27 cellular contexts compared by ENCODE assay signal in the genomic region with DNA sequence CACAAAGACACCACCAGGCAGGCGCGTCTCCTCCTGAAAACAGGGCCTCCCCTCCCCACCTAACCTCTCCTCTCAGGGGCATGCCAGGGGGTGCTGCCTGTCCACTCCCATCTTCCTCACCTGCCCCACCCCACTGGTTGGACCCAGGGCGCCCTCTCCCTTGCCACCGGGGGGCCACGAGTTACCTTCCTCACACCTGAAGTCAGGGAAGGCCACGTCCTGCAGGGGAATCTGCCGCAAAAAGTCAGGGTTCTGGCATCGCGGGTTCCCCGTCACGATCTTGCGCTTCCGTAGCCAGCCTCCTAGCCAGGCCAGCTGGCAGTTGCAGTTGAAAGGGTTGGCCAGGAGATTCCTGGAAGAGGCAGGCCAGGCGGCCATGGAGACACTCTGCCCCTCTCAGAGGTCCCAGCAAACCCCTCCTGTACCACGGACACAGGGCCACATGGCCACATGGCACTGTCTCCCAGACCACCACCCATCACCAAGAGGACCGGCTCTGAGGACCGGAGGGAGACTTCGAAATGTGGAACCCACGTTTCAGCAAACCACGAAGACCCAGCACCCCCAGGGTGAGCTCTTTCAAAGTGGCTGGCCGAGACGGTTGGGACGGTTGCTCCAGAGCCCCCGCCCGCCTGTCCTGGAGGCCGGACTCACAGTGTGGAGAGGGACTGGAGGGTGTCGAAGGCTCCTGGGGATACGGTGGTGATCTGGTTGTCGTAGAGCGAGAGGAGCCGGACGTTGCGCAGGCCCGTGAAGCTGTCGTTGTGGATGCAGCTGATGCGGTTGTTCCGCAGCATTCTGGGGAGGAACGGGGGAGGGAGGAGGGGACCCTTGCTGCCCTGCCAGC.
A peak's percentile ranks its signal among the peaks of the same experiment; 100 is the strongest.
DNase-seq lines count a peak whose midpoint lies in the region; ATAC-seq, FAIRE-seq and TF ChIP-seq lines count a peak whose summit lies in the region.
"Had no signal": no experiment of that assay in that cellular context is flagged by ENCODE, and none has a peak within 500 bp of the region (broad histone marks: within the 10 kb centered on the region; RNA-seq: fewer than 3 reads in every experiment).

No MANE protein-coding gene starts in this region.

- no peak for FAIRE-seq in H1 (lab: Jason Lieb, UNC)
- FAIRE-seq: A549, D721Med, GM12878, GM19239 had no signal

- no peak overlapping the region for H3K56ac ChIP-seq in H1 (replicated peaks; ENCODE audit: insufficient read length, low read depth, low read length)

- H4K91ac ChIP-seq in H1 (replicated peaks; ENCODE audit: insufficient read length, low read length): no peak overlapping the region

- H3K27ac ChIP-seq in GM23338 (ENCODE audit: low read depth) (no peak overlapping the region), H1 (ENCODE audit: low read depth, low read length) (no peak overlapping the region), osteoblast (ENCODE audit: low read depth, low read length) (no peak overlapping the region)
- H3K27ac ChIP-seq: A549; BLaER1 treated with 17β-estradiol and CSF1 and Interleukin-3, amounts not matched to agents 10 nM and 100 nM had no signal

- no peak overlapping the region for H2BK5ac ChIP-seq in H1 (ENCODE audit: low read depth, low read length)

- no peak overlapping the region for H2BK120ac ChIP-seq in H1 (replicated peaks; ENCODE audit: low read depth, low read length)

- H2BK20ac ChIP-seq in H1 (ENCODE audit: low read length): no peak overlapping the region

- H2AFZ ChIP-seq in GM23338 (0 out of 2 replicates have a peak overlapping the region, but pooled peaks have one; percentile 38), H1 (ENCODE audit: low read length) (no peak overlapping the region), osteoblast (ENCODE audit: low read length) (no peak overlapping the region)

- no peaks in the 10 kb centered on the region for H3F3A ChIP-seq in GM23338 (replicated peaks; ENCODE audit: low read depth)

- POLR2A ChIA-PET in activated naive CD8-positive, alpha-beta T cell treated with anti-CD3 and anti-CD28 coated beads, Interleukin-2, amount 10 ng/mL, durations not matched to agents 7 days and 5 days (lab: Charles Lee): no interaction called here
- POLR2A ChIA-PET in H1 (lab: Charles Lee; ENCODE audit: partially characterized antibody): no interaction called here

- H3K4ac ChIP-seq in H1 (replicated peaks; ENCODE audit: insufficient read length, low read depth, low read length): no peak overlapping the region

- no peak overlapping the region for H3K4me3 ChIP-seq in GM23338
- no peak overlapping the region for H3K4me3 ChIP-seq in H1 (ENCODE audit: extremely low read depth in 1 of 4, insufficient read depth in 2 of 4, low read depth in 3 of 4, low read length in 4 of 4)
- no peak overlapping the region for H3K4me3 ChIP-seq in osteoblast (ENCODE audit: insufficient read depth, low read length)
- H3K4me3 ChIP-seq: A549; BLaER1 treated with 17β-estradiol and CSF1 and Interleukin-3, amounts not matched to agents 10 nM and 100 nM; GM12878 had no signal

- peaks cover 4% of the 10 kb centered on the region for H3K27me3 Mint-ChIP-seq in activated naive CD8-positive, alpha-beta T cell treated with anti-CD3 and anti-CD28 coated beads, Interleukin-2, amount 10 ng/mL, durations not matched to agents 7 days and 5 days
- no peaks in the 10 kb centered on the region for H3K27me3 Mint-ChIP-seq in activated naive CD8-positive, alpha-beta T cell treated with anti-CD3 and anti-CD28 coated beads for 36 hours
- H3K27me3 Mint-ChIP-seq in GM23338 (ENCODE audit: insufficient read depth, low read depth, poor library complexity): peaks cover 9% of the 10 kb centered on the region
- H3K27me3 Mint-ChIP-seq in chondrocyte (ENCODE audit: low read depth): peaks cover 3% of the 10 kb centered on the region
- H3K27me3 Mint-ChIP-seq: CD4-positive, alpha-beta T cell had no signal

- no peak for ATAC-seq in activated naive CD8-positive, alpha-beta T cell treated with anti-CD3 and anti-CD28 coated beads, Interleukin-2, amount 10 ng/mL, durations not matched to agents 7 days and 5 days (ENCODE audit: low read depth)
- ATAC-seq in GM23338: no peak
- ATAC-seq: A549, GM12878, HCT116 had no signal

- H3K36me3 ChIP-seq in GM23338 (ENCODE audit: insufficient read depth) (no peaks in the 10 kb centered on the region), H1 (ENCODE audit: control insufficient read depth in 2 of 4, insufficient read depth in 4 of 4, low read length in 3 of 4) (no peaks in the 10 kb centered on the region), osteoblast (ENCODE audit: insufficient read depth, low read length) (no peaks in the 10 kb centered on the region)
- H3K36me3 ChIP-seq: BE2C; BLaER1 treated with 17β-estradiol and CSF1 and Interleukin-3, amounts not matched to agents 10 nM and 100 nM had no signal

- no peak overlapping the region for H3K27ac Mint-ChIP-seq in activated naive CD8-positive, alpha-beta T cell treated with anti-CD3 and anti-CD28 coated beads, Interleukin-2, amount 10 ng/mL, durations not matched to agents 7 days and 5 days
- H3K27ac Mint-ChIP-seq in activated naive CD8-positive, alpha-beta T cell treated with anti-CD3 and anti-CD28 coated beads for 36 hours: no peak overlapping the region
- H3K27ac Mint-ChIP-seq in GM23338 (no peak overlapping the region), chondrocyte (ENCODE audit: unreplicated experiment) (no peak overlapping the region)
- H3K27ac Mint-ChIP-seq: CD4-positive, alpha-beta T cell; CD8-positive, alpha-beta memory T cell had no signal

- H3K9me2 ChIP-seq in GM23338 (ENCODE audit: insufficient read depth): no peaks in the 10 kb centered on the region

- no peak overlapping the region for H2BK12ac ChIP-seq in H1 (ENCODE audit: low read depth, low read length)

- no peak overlapping the region for H3K4me3 Mint-ChIP-seq in activated naive CD8-positive, alpha-beta T cell treated with anti-CD3 and anti-CD28 coated beads, Interleukin-2, amount 10 ng/mL, durations not matched to agents 7 days and 5 days
- H3K4me3 Mint-ChIP-seq in activated naive CD8-positive, alpha-beta T cell treated with anti-CD3 and anti-CD28 coated beads for 36 hours: no peak overlapping the region
- H3K4me3 Mint-ChIP-seq in GM23338 (no peak overlapping the region), chondrocyte (ENCODE audit: unreplicated experiment) (no peak overlapping the region)
- H3K4me3 Mint-ChIP-seq: CD14-positive monocyte; CD4-positive, alpha-beta T cell; CD8-positive, alpha-beta memory T cell; H9 had no signal

- H3K9me3 ChIP-seq in H1 (ENCODE audit: insufficient read depth in 2 of 2, low read depth in 1 of 2, low read length in 1 of 2) (no peaks in the 10 kb centered on the region), osteoblast (ENCODE audit: low read depth, low read length) (no peaks in the 10 kb centered on the region)
- H3K9me3 ChIP-seq: A549, BE2C had no signal

- H3K4me1 ChIP-seq in GM23338 (ENCODE audit: insufficient read depth): peaks cover 1% of the 10 kb centered on the region; the same call in 1 of the 2 replicates
- H3K4me1 ChIP-seq in H1 (replicated peaks in 1 of 4; ENCODE audit: control insufficient read depth in 3 of 4, insufficient read depth in 4 of 4, low read length in 3 of 4): peaks cover 0 to 6% (median under 1%) of the 10 kb centered on the region in 4 experiments; a peak in 5 of 7 replicates
- H3K4me1 ChIP-seq in osteoblast (ENCODE audit: insufficient read depth, low read length): no peaks in the 10 kb centered on the region
- H3K4me1 ChIP-seq: A549, BE2C had no signal

- no peak overlapping the region for H2AK5ac ChIP-seq in H1 (ENCODE audit: low read depth, low read length)

- TF ChIP-seq CTCF in GM23338 (conservative IDR thresholded peaks at IDR 0.05; ENCODE audit: low read depth in 2 of 2): 0 out of 4 replicates have a peak, but pooled peaks of 1 of the 2 experiments have one; percentile 3
- TF ChIP-seq CTCF in H1 (IDR thresholded peaks at IDR 0.05; ENCODE audit: control extremely low read depth in 1 of 3, insufficient read depth in 1 of 3, low read depth in 1 of 3, low read length in 3 of 3): no peak
- no peak for TF ChIP-seq CTCF in osteoblast (IDR thresholded peaks at IDR 0.05; ENCODE audit: extremely low read depth, low read depth, low read length)
- no peak for TF ChIP-seq CTCF in chondrocyte (IDR thresholded peaks at IDR 0.05)

- WGBS in H1 (ENCODE audit: extremely low coverage in 1 of 2, insufficient coverage in 1 of 2, insufficient read length in 1 of 2, insufficient replicate concordance in 2 of 2, low coverage in 1 of 2, low lambda C conversion rate in 2 of 2, missing lambda C conversion rate in 1 of 2), 2 experiments: 91% methylated on average over 37 of the region's 38 CpGs; no CpG with 5 or more reads in 1 of the 2 experiments

- CTCF ChIA-PET in H1 (lab: Charles Lee; ENCODE audit: partially characterized antibody): interaction anchor here (0.6 to 1.6 kb wide), 10 partner anchors 17 to 444 kb away, joined by 3 to 8 read pairs (median 4); no protein-coding TSS in a partner anchor

- peak; percentile 14 for DNase-seq in activated naive CD8-positive, alpha-beta T cell treated with anti-CD3 and anti-CD28 coated beads, Interleukin-2, amount 10 ng/mL, durations not matched to agents 7 days and 5 days
- DNase-seq in activated naive CD8-positive, alpha-beta T cell treated with anti-CD3 and anti-CD28 coated beads for 36 hours: no peak
- no peak for DNase-seq in GM23338 (ENCODE audit: low spot score)
- no peak for DNase-seq in H1 (ENCODE audit: low read depth in 1 of 2, low spot score in 2 of 2)
- peak; percentile 80 for DNase-seq in osteoblast (ENCODE audit: insufficient read length, low spot score, missing footprints)
- no peak for DNase-seq in chondrocyte (ENCODE audit: low spot score)
- no peak for DNase-seq in activated gamma-delta T cell treated with Interleukin-2 at 50 U/mL for 16 hours
- DNase-seq in effector CD8-positive, alpha-beta T cell (lab: John Stamatoyannopoulos, UW): no peak
- DNase-seq: 8988T; ACHN; AML-193; BE2C; CD4-positive, alpha-beta T cell; CD8-positive, alpha-beta memory T cell; DMS 273 treated with DMSO at 0.1 percent for 48 hours; DMS79; EL; GDM1; GOT3; H9 had no signal

- no peaks in the 10 kb centered on the region for H3K36me3 Mint-ChIP-seq in activated naive CD8-positive, alpha-beta T cell treated with anti-CD3 and anti-CD28 coated beads, Interleukin-2, amount 10 ng/mL, durations not matched to agents 7 days and 5 days
- no peaks in the 10 kb centered on the region for H3K36me3 Mint-ChIP-seq in activated naive CD8-positive, alpha-beta T cell treated with anti-CD3 and anti-CD28 coated beads for 36 hours
- H3K36me3 Mint-ChIP-seq in GM23338 (ENCODE audit: low read depth) (no peaks in the 10 kb centered on the region; the same call in 2 of the 3 replicates), chondrocyte (ENCODE audit: low read depth) (no peaks in the 10 kb centered on the region)
- H3K36me3 Mint-ChIP-seq: CD14-positive monocyte; CD8-positive, alpha-beta memory T cell had no signal

- H3K18ac ChIP-seq in H1 (ENCODE audit: extremely low read depth, low read length): no peak overlapping the region

- no peak overlapping the region for H2BK15ac ChIP-seq in H1 (ENCODE audit: low read length)

- peaks cover 3% of the 10 kb centered on the region for H3K4me1 Mint-ChIP-seq in activated naive CD8-positive, alpha-beta T cell treated with anti-CD3 and anti-CD28 coated beads, Interleukin-2, amount 10 ng/mL, durations not matched to agents 7 days and 5 days
- peaks cover 3% of the 10 kb centered on the region for H3K4me1 Mint-ChIP-seq in activated naive CD8-positive, alpha-beta T cell treated with anti-CD3 and anti-CD28 coated beads for 36 hours
- H3K4me1 Mint-ChIP-seq in GM23338: peaks cover 20% of the 10 kb centered on the region
- H3K4me1 Mint-ChIP-seq in chondrocyte (ENCODE audit: low read depth): peaks cover 6% of the 10 kb centered on the region

- no peak overlapping the region for H3K14ac ChIP-seq in H1 (ENCODE audit: insufficient read length)

- no peak overlapping the region for H3K23ac ChIP-seq in H1 (ENCODE audit: insufficient read length)

- no peak overlapping the region for H4K5ac ChIP-seq in H1 (ENCODE audit: insufficient read length, low read depth, low read length)

- no peaks in the 10 kb centered on the region for H3K9me3 Mint-ChIP-seq in activated naive CD8-positive, alpha-beta T cell treated with anti-CD3 and anti-CD28 coated beads, Interleukin-2, amount 10 ng/mL, durations not matched to agents 7 days and 5 days
- H3K9me3 Mint-ChIP-seq in activated naive CD8-positive, alpha-beta T cell treated with anti-CD3 and anti-CD28 coated beads for 36 hours: no peaks in the 10 kb centered on the region
- H3K9me3 Mint-ChIP-seq in GM23338: no peaks in the 10 kb centered on the region
- no peaks in the 10 kb centered on the region for H3K9me3 Mint-ChIP-seq in chondrocyte (ENCODE audit: low read depth)
- H3K9me3 Mint-ChIP-seq: CD4-positive, alpha-beta T cell; CD8-positive, alpha-beta memory T cell; H9 had no signal

- no peak for TF ChIP-seq EP300 in H1 (IDR thresholded peaks at IDR 0.05; ENCODE audit: borderline replicate concordance in 1 of 2, low read depth in 2 of 2, low read length in 2 of 2)

- TF ChIP-seq RAD21 in H1 (IDR thresholded peaks at IDR 0.05 in 1 of 2, conservative IDR thresholded peaks at IDR 0.05 in 1 of 2; ENCODE audit: low read depth in 2 of 2, low read length in 2 of 2): no peak

- no peak for TF ChIP-seq POLR2A in H1 (IDR thresholded peaks at IDR 0.05; ENCODE audit: control extremely low read depth in 1 of 2, low read depth in 2 of 2, low read length in 2 of 2)

- no peaks in the 10 kb centered on the region for H3K23me2 ChIP-seq in H1 (ENCODE audit: low read depth, low read length)

- no peaks in the 10 kb centered on the region for H4K20me1 ChIP-seq in GM23338 (replicated peaks; ENCODE audit: insufficient read depth)
- no peaks in the 10 kb centered on the region for H4K20me1 ChIP-seq in H1 (replicated peaks in 1 of 2; ENCODE audit: control insufficient read depth in 1 of 2, insufficient read depth in 2 of 2, low read length in 2 of 2)
- no peaks in the 10 kb centered on the region for H4K20me1 ChIP-seq in osteoblast (ENCODE audit: insufficient read depth, low read length)

- H4K8ac ChIP-seq in H1 (ENCODE audit: extremely low read depth, insufficient read depth, low read length): peak overlapping the region; percentile 81

- no peaks in the 10 kb centered on the region for H3K79me1 ChIP-seq in H1 (ENCODE audit: low read depth, low read length)

- no peak overlapping the region for H3K4me2 ChIP-seq in GM23338
- H3K4me2 ChIP-seq in H1 (ENCODE audit: insufficient read depth in 1 of 2, low read depth in 2 of 2, low read length in 2 of 2): no peak overlapping the region
- no peak overlapping the region for H3K4me2 ChIP-seq in osteoblast (ENCODE audit: insufficient read depth, low read length)
- H3K4me2 ChIP-seq: A549; BLaER1 treated with 17β-estradiol and CSF1 and Interleukin-3, amounts not matched to agents 10 nM and 100 nM had no signal

- H3K79me2 ChIP-seq in GM23338 (replicated peaks; ENCODE audit: insufficient read depth): no peaks in the 10 kb centered on the region
- no peaks in the 10 kb centered on the region for H3K79me2 ChIP-seq in H1 (ENCODE audit: control insufficient read depth in 1 of 2, insufficient read depth in 2 of 2, low read length in 2 of 2)
- no peaks in the 10 kb centered on the region for H3K79me2 ChIP-seq in osteoblast (ENCODE audit: insufficient read depth, low read length)

- no peaks in the 10 kb centered on the region for H3K27me3 ChIP-seq in GM23338 (ENCODE audit: insufficient read depth)
- H3K27me3 ChIP-seq in H1 (replicated peaks in 1 of 4; ENCODE audit: control insufficient read depth in 3 of 4, extremely low read depth in 1 of 4, insufficient read depth in 3 of 4, low read length in 3 of 4): no peaks in the 10 kb centered on the region; a peak in 1 of 7 replicates
- H3K27me3 ChIP-seq in osteoblast (ENCODE audit: insufficient read depth, low read length): no peaks in the 10 kb centered on the region
- H3K27me3 ChIP-seq: BE2C; BLaER1 treated with 17β-estradiol and CSF1 and Interleukin-3, amounts not matched to agents 10 nM and 100 nM had no signal

- H3K9ac ChIP-seq in H1 (replicated peaks in 1 of 4; ENCODE audit: extremely low read depth in 1 of 4, low read depth in 3 of 4, low read length in 3 of 4): no peak overlapping the region
- H3K9ac ChIP-seq: BLaER1 treated with 17β-estradiol and CSF1 and Interleukin-3, amounts not matched to agents 10 nM and 100 nM had no signal

Comparison
In these comparisons a context has a peak if more than half of its experiments do, and no peak if none do; other contexts are left out.
1. DNase-seq: peak in activated naive CD8-positive, alpha-beta T cell treated with anti-CD3 and anti-CD28 coated beads, Interleukin-2, amount 10 ng/mL, durations not matched to agents 7 days and 5 days (single experiment) and osteoblast (single experiment); none in activated naive CD8-positive, alpha-beta T cell treated with anti-CD3 and anti-CD28 coated beads for 36 hours (single experiment), GM23338 (single experiment), H1 (0 of 2), chondrocyte (single experiment), activated gamma-delta T cell treated with Interleukin-2 at 50 U/mL for 16 hours (single experiment) and effector CD8-positive, alpha-beta T cell (single experiment).